ENCODE assay signal across 9 cellular contexts in genomic region chr1:39026947-39027507, GRCh38. TPM values are rescaled to one million over a fixed set of nuclear protein-coding genes. Genes with fewer than 3 reads are reported as not detected.
DNase-seq lines count a peak whose midpoint lies in the region; ATAC-seq and TF ChIP-seq lines count a peak whose summit lies in the region.
"Had no signal": no experiment of that assay in that cellular context is flagged by ENCODE, and none has a peak within 500 bp of the region (broad histone marks: within the 10 kb centered on the region; RNA-seq: fewer than 3 reads in every experiment).

No MANE protein-coding gene starts in this region.

- CTCF ChIA-PET in activated CD4-positive, alpha-beta T cell treated with anti-CD3 and anti-CD28 coated beads for 36 hours (lab: Charles Lee): interaction anchor here (0.9 to 2.3 kb wide), 6 partner anchors 17 to 166 kb away, joined by 3 to 9 read pairs (median 4); no protein-coding TSS in a partner anchor

- TF ChIP-seq CTCF in testis (IDR thresholded peaks at IDR 0.05): no peak

- intact Hi-C loops in activated CD4-positive, alpha-beta T cell treated with anti-CD3 and anti-CD28 coated beads for 36 hours (cut with DNase I, micrococcal nuclease): loop anchor here (1.0 to 5.0 kb wide), 13 partner anchors 7 to 1335 kb away; partner anchors contain the start of genes AKIRIN1 (in 2 of the 2), MYCBP (in 2 of the 2), CDCA8 (in 1 of the 2) and PPIE (in 1 of the 2)
- intact Hi-C loops in testis (cut with DNase I; ENCODE audit: low total_unique reads): no loop called here

- WGBS in testis, 2 donors: 21 to 26% methylated on average over 26 of the region's 26 CpGs

- peaks cover 31% of the 10 kb centered on the region for H3K36me3 Mint-ChIP-seq in activated CD4-positive, alpha-beta T cell treated with anti-CD3 and anti-CD28 coated beads for 36 hours (ENCODE audit: low read depth)

- H3K4me3 ChIP-seq in adipocyte (ENCODE audit: low read length) (peak overlapping the region; percentile 97), testis (peak overlapping the region; percentile 81 to 84)

- no peaks in the 10 kb centered on the region for H3K9me3 Mint-ChIP-seq in activated CD4-positive, alpha-beta T cell treated with anti-CD3 and anti-CD28 coated beads for 36 hours (ENCODE audit: low read depth)

- TF ChIP-seq POLR2A in testis (IDR thresholded peaks at IDR 0.05): no peak

- peak overlapping the region; percentile 99 for H3K9ac ChIP-seq in adipocyte (ENCODE audit: low read length)

- no peak for DNase-seq in activated CD4-positive, alpha-beta T cell treated with anti-CD3 and anti-CD28 coated beads for 36 hours
- DNase-seq in activated CD4-positive, alpha-beta T cell treated with anti-CD3 and anti-CD28 coated beads, Interleukin-2, amount 50 U/mL, for 4 hours: no peak
- no peak for DNase-seq in adipocyte (ENCODE audit: low read depth)
- DNase-seq in testis: no peak
- no peak for DNase-seq in NCI-H1105 treated with DMSO at 0.1 percent for 48 hours (lab: John Stamatoyannopoulos, UW)
- DNase-seq in stimulated activated naive CD4-positive, alpha-beta T cell treated with Interleukin-2 at 50 U/mL for 16 hours (lab: John Stamatoyannopoulos, UW): no peak
- no peak for DNase-seq in NCI-H146 treated with DMSO at 0.1 percent for 48 hours (lab: John Stamatoyannopoulos, UW; ENCODE audit: unreplicated experiment)
- DNase-seq: COR-L47 had no signal

- peak overlapping the region; percentile 99 for H3K27ac Mint-ChIP-seq in activated CD4-positive, alpha-beta T cell treated with anti-CD3 and anti-CD28 coated beads for 36 hours

- H3K9me3 ChIP-seq in adipocyte (ENCODE audit: control insufficient read depth, low read length): no peaks in the 10 kb centered on the region
- H3K9me3 ChIP-seq in testis: no peaks in the 10 kb centered on the region

- H3K36me3 ChIP-seq in adipocyte (ENCODE audit: control insufficient read depth, insufficient read depth, low read length, severe bottlenecking) (peaks cover 36% of the 10 kb centered on the region), testis (ENCODE audit: low read depth, missing control alignments) (peaks cover 5% of the 10 kb centered on the region)

- peak overlapping the region; percentile 87 for H3K4me3 Mint-ChIP-seq in activated CD4-positive, alpha-beta T cell treated with anti-CD3 and anti-CD28 coated beads for 36 hours

- peak overlapping the region; percentile 89 for H3K27ac ChIP-seq in layer of hippocampus (ENCODE audit: low read depth, low read length)
- peak overlapping the region; percentile 85 to 95 for H3K27ac ChIP-seq in testis

- POLR2A ChIA-PET in activated CD4-positive, alpha-beta T cell treated with anti-CD3 and anti-CD28 coated beads for 36 hours (lab: Charles Lee): interaction anchor here (0.6 to 1.3 kb wide), 8 partner anchors 12 to 999 kb away, joined by 3 to 8 read pairs (median 4); partner anchors contain the start of gene MYCBP

- H3K4me1 ChIP-seq in adipocyte (ENCODE audit: control insufficient read depth, insufficient read depth, low read length) (peaks cover 28% of the 10 kb centered on the region), testis (peaks cover 10% of the 10 kb centered on the region)

- no peaks in the 10 kb centered on the region for H3K27me3 Mint-ChIP-seq in activated CD4-positive, alpha-beta T cell treated with anti-CD3 and anti-CD28 coated beads for 36 hours

- no peaks in the 10 kb centered on the region for H3K27me3 ChIP-seq in adipocyte (replicated peaks; ENCODE audit: control insufficient read depth, insufficient read depth, low read length)
- H3K27me3 ChIP-seq in layer of hippocampus (ENCODE audit: control insufficient read depth, insufficient read depth, low read length): no peaks in the 10 kb centered on the region
- H3K27me3 ChIP-seq in testis: no peaks in the 10 kb centered on the region

- peaks cover 38% of the 10 kb centered on the region for H3K4me1 Mint-ChIP-seq in activated CD4-positive, alpha-beta T cell treated with anti-CD3 and anti-CD28 coated beads for 36 hours

- no peak for ATAC-seq in activated CD4-positive, alpha-beta T cell treated with anti-CD3 and anti-CD28 coated beads for 36 hours

RNA-seq across cellular contexts. Expression of gene NDUFS5, which starts 0.9 kb away (rescaled TPM):
- total RNA-seq in activated CD4-positive, alpha-beta T cell treated with anti-CD3 and anti-CD28 coated beads for 36 hours: 100 to 1,000 TPM; 150 to 220 TPM
- 100 to 1,000 TPM; 211 to 354 TPM for total RNA-seq in testis
- 298 TPM for polyA plus RNA-seq in testis (ENCODE audit: insufficient read depth, low read depth, low replicate concordance)

RNA-seq across cellular contexts. Expression of gene AKIRIN1, which starts 36.0 kb away (rescaled TPM):
- total RNA-seq in activated CD4-positive, alpha-beta T cell treated with anti-CD3 and anti-CD28 coated beads for 36 hours: 10 to 100 TPM; 65.7 to 86.0 TPM
- 100 to 1,000 TPM; 134 to 169 TPM for total RNA-seq in testis
- polyA plus RNA-seq in testis (ENCODE audit: insufficient read depth, low read depth, low replicate concordance): 138 TPM
